ENCODE assay signal across 12 cellular contexts in the genomic region with DNA sequence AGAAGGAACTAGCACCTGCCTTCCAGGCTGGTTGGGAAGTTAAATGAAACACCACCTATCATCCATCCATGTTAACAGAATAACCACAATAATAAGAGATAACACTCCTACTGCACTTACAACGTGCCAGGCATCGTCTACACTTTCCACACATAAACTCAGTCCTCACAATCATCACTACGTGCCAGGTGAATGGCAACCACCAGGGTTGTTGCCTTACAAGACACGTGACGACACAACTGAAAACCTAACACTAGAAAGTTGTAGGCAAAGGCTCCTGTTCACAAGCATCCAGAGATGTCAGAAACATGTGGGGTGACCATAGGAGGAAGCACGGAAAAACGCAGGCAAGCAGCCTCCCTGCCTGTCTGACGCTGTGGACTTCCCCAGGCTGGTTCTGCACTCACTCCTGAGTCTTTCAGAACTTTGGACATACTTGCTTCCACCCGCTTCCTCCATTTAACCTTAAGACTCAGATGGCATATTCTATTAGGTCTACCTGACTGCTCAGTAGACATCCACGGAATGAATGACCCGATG. TPM values are rescaled to one million over a fixed set of nuclear protein-coding genes. Genes with fewer than 3 reads are reported as not detected.
DNase-seq lines count a peak whose midpoint lies in the region; TF ChIP-seq lines count a peak whose summit lies in the region.
"Had no signal": no experiment of that assay in that cellular context is flagged by ENCODE, and none has a peak within 500 bp of the region (broad histone marks: within the 10 kb centered on the region; RNA-seq: fewer than 3 reads in every experiment).

No MANE protein-coding gene starts in this region.

- H3K36me3 Mint-ChIP-seq in activated CD4-positive, alpha-beta T cell treated with anti-CD3 and anti-CD28 coated beads, Interleukin-2, amount 10 ng/mL, durations not matched to agents 24 days and 14 days (ENCODE audit: low read depth) = peaks cover 39% of the 10 kb centered on the region
- peaks cover 74% of the 10 kb centered on the region for H3K36me3 Mint-ChIP-seq in dendritic cell treated with granulocyte-macrophage colony-stimulating factor and Interleukin-4, amounts not matched to agents 40 ng/mL and 50 ng/mL, for 4 days (ENCODE audit: low read depth)

- no peaks in the 10 kb centered on the region for H3K9me3 Mint-ChIP-seq in activated CD4-positive, alpha-beta T cell treated with anti-CD3 and anti-CD28 coated beads, Interleukin-2, amount 10 ng/mL, durations not matched to agents 24 days and 14 days
- H3K9me3 Mint-ChIP-seq in dendritic cell treated with granulocyte-macrophage colony-stimulating factor and Interleukin-4, amounts not matched to agents 40 ng/mL and 50 ng/mL, for 4 days = no peaks in the 10 kb centered on the region

- H3K4me2 ChIP-seq in Loucy (ENCODE audit: low read depth, low read length, poor library complexity, severe bottlenecking) = peak overlapping the region; percentile 79

- peaks cover 93% of the 10 kb centered on the region for H3K79me2 ChIP-seq in Loucy (ENCODE audit: insufficient read depth, low read length)

- peaks cover 7% of the 10 kb centered on the region; the same call in 1 of the 2 replicates for H3K36me3 ChIP-seq in Loucy (ENCODE audit: insufficient read depth, low read length)
- no peaks in the 10 kb centered on the region for H3K36me3 ChIP-seq in uterus

- H3K9me2 ChIP-seq in Loucy (replicated peaks; ENCODE audit: low read depth, low read length) = no peaks in the 10 kb centered on the region

- H3K9ac ChIP-seq in Loucy (ENCODE audit: low read depth, low read length, poor library complexity, severe bottlenecking) = peak overlapping the region; percentile 91
- H3K9ac ChIP-seq: parathyroid adenoma had no signal

- H3K4me1 ChIP-seq in Loucy (ENCODE audit: insufficient read depth, low read length, poor library complexity, severe bottlenecking) = peaks cover 94% of the 10 kb centered on the region
- H3K4me1 ChIP-seq in uterus = peaks cover 13 to 45% of the 10 kb centered on the region in 2 donors

- peaks cover 28% of the 10 kb centered on the region for H3F3A ChIP-seq in Loucy (ENCODE audit: low read depth)

- peak overlapping the region; percentile 85 for H3K4me3 Mint-ChIP-seq in activated CD4-positive, alpha-beta T cell treated with anti-CD3 and anti-CD28 coated beads, Interleukin-2, amount 10 ng/mL, durations not matched to agents 24 days and 14 days
- peak overlapping the region; percentile 63 for H3K4me3 Mint-ChIP-seq in dendritic cell treated with granulocyte-macrophage colony-stimulating factor and Interleukin-4, amounts not matched to agents 40 ng/mL and 50 ng/mL, for 4 days

- H3K27me3 Mint-ChIP-seq in activated CD4-positive, alpha-beta T cell treated with anti-CD3 and anti-CD28 coated beads, Interleukin-2, amount 10 ng/mL, durations not matched to agents 24 days and 14 days = no peaks in the 10 kb centered on the region
- H3K27me3 Mint-ChIP-seq in dendritic cell treated with granulocyte-macrophage colony-stimulating factor and Interleukin-4, amounts not matched to agents 40 ng/mL and 50 ng/mL, for 4 days = no peaks in the 10 kb centered on the region

- TF ChIP-seq POLR2A in uterus (IDR thresholded peaks at IDR 0.05) = no peak

- H3K4me1 Mint-ChIP-seq in activated CD4-positive, alpha-beta T cell treated with anti-CD3 and anti-CD28 coated beads, Interleukin-2, amount 10 ng/mL, durations not matched to agents 24 days and 14 days = peaks cover 88% of the 10 kb centered on the region
- peaks cover 97% of the 10 kb centered on the region for H3K4me1 Mint-ChIP-seq in dendritic cell treated with granulocyte-macrophage colony-stimulating factor and Interleukin-4, amounts not matched to agents 40 ng/mL and 50 ng/mL, for 4 days (ENCODE audit: low read depth)

- H4K20me1 ChIP-seq in Loucy (ENCODE audit: insufficient read depth, low read length, poor library complexity, severe bottlenecking) = peaks cover 58% of the 10 kb centered on the region

- H3K27ac ChIP-seq in skin epidermis = peak overlapping the region in 17 of 21 experiments; percentile 28 to 88 (median 69)
- H3K27ac ChIP-seq in uterus = no peak overlapping the region
- H3K27ac ChIP-seq: parathyroid adenoma had no signal

- H3K4me3 ChIP-seq in Loucy (ENCODE audit: low read length, poor library complexity, severe bottlenecking) (peak overlapping the region; percentile 99), skin epidermis (no peak overlapping the region), uterus (no peak overlapping the region)

- peak overlapping the region; percentile 94 for H3K27ac Mint-ChIP-seq in activated CD4-positive, alpha-beta T cell treated with anti-CD3 and anti-CD28 coated beads, Interleukin-2, amount 10 ng/mL, durations not matched to agents 24 days and 14 days
- peak overlapping the region; percentile 55 for H3K27ac Mint-ChIP-seq in dendritic cell treated with granulocyte-macrophage colony-stimulating factor and Interleukin-4, amounts not matched to agents 40 ng/mL and 50 ng/mL, for 4 days

- TF ChIP-seq CTCF in Loucy (conservative IDR thresholded peaks at IDR 0.05; ENCODE audit: low read length) = no peak
- no peak for TF ChIP-seq CTCF in uterus (IDR thresholded peaks at IDR 0.05)

- no peak for DNase-seq in activated CD4-positive, alpha-beta T cell treated with anti-CD3 and anti-CD28 coated beads, Interleukin-2, amount 10 ng/mL, durations not matched to agents 24 days and 14 days
- DNase-seq in activated CD4-positive, alpha-beta T cell treated with anti-CD3 and anti-CD28 coated beads for 1 hour = no peak
- no peak for DNase-seq in putamen (ENCODE audit: low spot score)
- DNase-seq in uterus = no peak
- DNase-seq in NCI-H2107 treated with DMSO at 0.1 percent for 48 hours (lab: John Stamatoyannopoulos, UW; ENCODE audit: unreplicated experiment) = no peak
- DNase-seq: activated CD8-positive, alpha-beta memory T cell treated with anti-CD3 and anti-CD28 coated beads, Interleukin-2, amount 50 U/mL, for 48 hours; caudate nucleus; NCI-H446 had no signal

- H3K27me3 ChIP-seq in Loucy (ENCODE audit: insufficient read depth, low read length, poor library complexity, severe bottlenecking) (no peaks in the 10 kb centered on the region), uterus (no peaks in the 10 kb centered on the region)

- intact Hi-C loops in activated CD4-positive, alpha-beta T cell treated with anti-CD3 and anti-CD28 coated beads, Interleukin-2, amount 10 ng/mL, durations not matched to agents 24 days and 14 days (cut with micrococcal nuclease) = loop anchor here (5.0 kb wide), 1 partner anchor 41 kb away; no protein-coding TSS in a partner anchor
- intact Hi-C loops in dendritic cell treated with granulocyte-macrophage colony-stimulating factor and Interleukin-4, amounts not matched to agents 40 ng/mL and 50 ng/mL, for 4 days (cut with micrococcal nuclease) = loop anchor here (5.0 kb wide), 1 partner anchor 86 kb away; no protein-coding TSS in a partner anchor
- intact Hi-C loops in uterus (cut with DNase I; ENCODE audit: low total_unique reads) = no loop called here

- no peaks in the 10 kb centered on the region for H3K9me3 ChIP-seq in Loucy (ENCODE audit: insufficient read depth, low read depth, low read length)
- H3K9me3 ChIP-seq in uterus = no peaks in the 10 kb centered on the region

- no peak overlapping the region for H2AFZ ChIP-seq in Loucy (ENCODE audit: low read length)
- H2AFZ ChIP-seq: parathyroid adenoma had no signal

RNA-seq across cellular contexts. Expression of a gene that starts 7.0 kb away (rescaled TPM):
- total RNA-seq in activated CD4-positive, alpha-beta T cell treated with anti-CD3 and anti-CD28 coated beads, Interleukin-2, amount 10 ng/mL, durations not matched to agents 24 days and 14 days = 291 and 297 TPM in 2 replicates
- 100 to 1,000 TPM in 3 of 4 donors, 10 to 100 TPM in 1; 94.4 to 281 (median 141) TPM for total RNA-seq in uterus

Comparison
In these comparisons a context has a peak if more than half of its experiments do, and no peak if none do; other contexts are left out.
1. H3K27ac ChIP-seq: peak in skin epidermis (17 of 21); none in uterus (0 of 2).